In the genomic region with DNA sequence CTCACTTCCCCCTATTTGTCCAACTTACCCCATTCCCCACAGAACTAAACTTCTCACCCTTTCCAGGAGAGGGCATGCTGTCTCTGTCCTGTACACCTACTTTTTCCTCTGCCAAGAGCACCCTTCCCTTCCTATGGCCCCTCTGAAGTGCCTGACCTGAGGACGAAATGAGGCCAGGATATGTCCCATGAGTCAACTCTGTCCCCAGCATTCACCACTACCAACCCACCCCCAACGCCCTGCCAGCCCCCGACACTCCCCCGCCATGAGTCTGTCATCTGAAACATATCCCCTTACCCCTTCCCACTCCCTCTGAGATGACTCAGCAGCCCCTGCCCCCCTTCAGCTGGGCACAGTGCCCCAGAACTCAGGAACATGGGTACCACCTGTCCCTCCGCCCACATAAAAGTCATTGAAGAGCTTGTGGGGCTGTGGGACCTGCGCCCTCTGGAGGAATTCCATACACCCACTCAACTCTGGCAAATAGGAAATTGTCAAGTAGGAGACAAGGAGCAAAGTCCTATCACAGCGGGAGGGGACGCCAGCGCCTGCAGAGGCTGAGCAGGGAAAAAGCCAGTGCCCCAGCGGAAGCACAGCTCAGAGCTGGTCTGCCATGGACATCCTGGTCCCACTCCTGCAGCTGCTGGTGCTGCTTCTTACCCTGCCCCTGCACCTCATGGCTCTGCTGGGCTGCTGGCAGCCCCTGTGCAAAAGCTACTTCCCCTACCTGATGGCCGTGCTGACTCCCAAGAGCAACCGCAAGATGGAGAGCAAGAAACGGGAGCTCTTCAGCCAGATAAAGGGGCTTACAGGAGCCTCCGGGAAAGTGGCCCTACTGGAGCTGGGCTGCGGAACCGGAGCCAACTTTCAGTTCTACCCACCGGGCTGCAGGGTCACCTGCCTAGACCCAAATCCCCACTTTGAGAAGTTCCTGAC, we compare ENCODE assay signal across 8 cellular contexts. TPM values are rescaled to one million over a fixed set of nuclear protein-coding genes. Genes with fewer than 3 reads are reported as not detected.
DNase-seq lines count a peak whose midpoint lies in the region; ATAC-seq and TF ChIP-seq lines count a peak whose summit lies in the region.

No MANE protein-coding gene starts in this region.

- TF ChIP-seq CTCF in fibroblast of the aortic adventitia (IDR thresholded peaks at IDR 0.05; ENCODE audit: insufficient read depth, low read length) (peak; percentile 51), nephron progenitor cell (IDR thresholded peaks at IDR 0.05) (no peak)

- no peak overlapping the region for H3K27ac Mint-ChIP-seq in nephron progenitor cell

- H3K27me3 Mint-ChIP-seq in nephron progenitor cell (ENCODE audit: low read depth, poor library complexity): peaks cover 12% of the 10 kb centered on the region

- in situ Hi-C loops in SK-MEL-5 (cut with HindIII; ENCODE audit: low pct_unique_long_range_greater_than_20kb, low sequenced_read_pairs): no loop called here

- H3K4me3 Mint-ChIP-seq in nephron progenitor cell: peak overlapping the region; percentile 84

- ATAC-seq in HG03103 (IDR thresholded peaks at IDR 0.05; ENCODE audit: low read depth, unreplicated experiment) (peak; percentile 40), GM18907 (IDR thresholded peaks at IDR 0.05; ENCODE audit: unreplicated experiment) (no peak), HG02763 (IDR thresholded peaks at IDR 0.05; ENCODE audit: unreplicated experiment) (no peak)

- peaks cover 34% of the 10 kb centered on the region for H3K4me1 Mint-ChIP-seq in nephron progenitor cell

- peak; percentile 59 for DNase-seq in D341Med (ENCODE audit: low spot score)
- DNase-seq in SK-MEL-5 (ENCODE audit: low read depth, low spot score): peak; percentile 83
- peak; percentile 66 for DNase-seq in fibroblast of the aortic adventitia (ENCODE audit: low read depth)
- DNase-seq in nephron progenitor cell: peak; percentile 61
- DNase-seq in superior temporal gyrus (ENCODE audit: extremely low spot score): no peak

- H3K36me3 Mint-ChIP-seq in nephron progenitor cell (ENCODE audit: low read depth): no peaks in the 10 kb centered on the region

- no peaks in the 10 kb centered on the region for H3K9me3 Mint-ChIP-seq in nephron progenitor cell

- H3K4me3 ChIP-seq in fibroblast of the aortic adventitia (ENCODE audit: low read depth, low read length): peak overlapping the region; percentile 37

RNA-seq across cellular contexts. Expression of gene ITGA7, which starts 26.3 kb away (rescaled TPM):
- total RNA-seq in SK-MEL-5 (2014; rRNA removed; shearing (Covaris generic)): 60.5 and 65.4 TPM in 2 replicates
- polyA plus RNA-seq in SK-MEL-5 (2015; cell fraction: cytosol; rRNA removed): 73.5 and 89.6 TPM in 2 replicates
- 467 and 501 TPM in 2 replicates for polyA plus RNA-seq in SK-MEL-5 (2015; cell fraction: nucleus; rRNA removed)
- total RNA-seq in fibroblast of the aortic adventitia (ENCODE audit: low replicate concordance): 13.9 and 37.6 TPM in 2 replicates

RNA-seq across cellular contexts. Expression of gene BLOC1S1, which starts 34.4 kb away (rescaled TPM):
- total RNA-seq in SK-MEL-5 (2014; rRNA removed; shearing (Covaris generic)): 119 and 124 TPM in 2 replicates
- polyA plus RNA-seq in SK-MEL-5 (2015; cell fraction: cytosol; rRNA removed): 108 and 157 TPM in 2 replicates
- 23.9 and 34.8 TPM in 2 replicates for polyA plus RNA-seq in SK-MEL-5 (2015; cell fraction: nucleus; rRNA removed)
- total RNA-seq in fibroblast of the aortic adventitia (ENCODE audit: low replicate concordance): 64.1 and 70.2 TPM in 2 replicates

RNA-seq across cellular contexts. Expression of gene RDH5, which starts 38.8 kb away (rescaled TPM):
- 2.3 and 3.0 TPM in 2 replicates for total RNA-seq in SK-MEL-5 (2014; rRNA removed; shearing (Covaris generic))
- polyA plus RNA-seq in SK-MEL-5 (2015; cell fraction: cytosol; rRNA removed): 2.0 and 3.1 TPM in 2 replicates
- 9.0 and 16.1 TPM in 2 replicates for polyA plus RNA-seq in SK-MEL-5 (2015; cell fraction: nucleus; rRNA removed)
- 13.3 and 17.7 TPM in 2 replicates for total RNA-seq in fibroblast of the aortic adventitia (ENCODE audit: low replicate concordance)

RNA-seq across cellular contexts. Expression of gene OR10P1, which starts 44.7 kb away (rescaled TPM):
- not detected in 2 replicates for total RNA-seq in SK-MEL-5 (2014; rRNA removed; shearing (Covaris generic))
- not detected in 2 replicates for polyA plus RNA-seq in SK-MEL-5 (2015; cell fraction: cytosol; rRNA removed)
- not detected in 2 replicates for polyA plus RNA-seq in SK-MEL-5 (2015; cell fraction: nucleus; rRNA removed)
- not detected in 2 replicates for total RNA-seq in fibroblast of the aortic adventitia (ENCODE audit: low replicate concordance)

RNA-seq across cellular contexts. Expression of gene CD63, which starts 47.4 kb away (rescaled TPM):
- total RNA-seq in SK-MEL-5 (2014; rRNA removed; shearing (Covaris generic)): 3,613 and 3,895 TPM in 2 replicates
- polyA plus RNA-seq in SK-MEL-5 (2015; cell fraction: cytosol; rRNA removed): 1,619 and 2,096 TPM in 2 replicates
- polyA plus RNA-seq in SK-MEL-5 (2015; cell fraction: nucleus; rRNA removed): 162 and 229 TPM in 2 replicates
- 2,365 and 6,536 TPM in 2 replicates for total RNA-seq in fibroblast of the aortic adventitia (ENCODE audit: low replicate concordance)
